Comparison of ENCODE assay signal across 29 cellular contexts in the genomic region with DNA sequence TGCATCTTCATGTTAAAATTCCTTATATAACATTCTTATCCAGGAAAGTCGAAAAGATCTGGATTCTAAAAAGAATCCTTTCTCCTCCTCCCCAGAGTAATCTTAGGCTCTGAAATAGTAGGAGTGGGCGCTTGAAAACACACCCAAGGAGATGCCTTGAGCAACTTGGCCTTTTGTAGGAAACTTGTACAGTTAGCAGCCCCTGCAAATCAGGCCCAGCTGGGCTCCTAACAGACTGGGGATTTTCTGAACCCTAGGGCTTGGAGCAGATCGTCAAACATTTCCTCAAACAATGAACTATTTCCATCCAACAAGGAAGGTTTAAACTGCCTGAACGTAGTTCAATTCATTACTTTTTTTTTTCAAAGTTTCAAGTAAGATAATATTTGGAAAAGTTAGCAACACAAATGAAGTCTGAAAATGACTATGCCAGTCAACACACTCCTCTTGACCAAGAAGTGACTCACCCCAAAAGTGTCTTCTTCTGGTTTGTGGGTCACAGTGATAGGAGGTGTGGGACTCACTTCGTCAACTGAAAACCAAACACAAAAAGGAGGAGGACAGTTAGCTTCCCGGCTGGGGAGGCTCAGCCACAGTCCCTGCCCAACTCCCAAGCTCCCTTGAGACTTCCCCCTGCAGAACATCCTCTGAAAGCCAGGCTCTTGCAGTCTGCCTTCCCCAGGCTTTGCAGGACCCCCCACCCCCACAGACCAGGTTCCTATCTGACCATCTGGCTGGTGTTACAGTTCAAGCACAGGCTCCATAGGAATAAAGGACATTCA.
A peak's percentile ranks its signal among the peaks of the same experiment; 100 is the strongest.
DNase-seq lines count a peak whose midpoint lies in the region; ATAC-seq and TF ChIP-seq lines count a peak whose summit lies in the region.
"Had no signal": no experiment of that assay in that cellular context is flagged by ENCODE, and none has a peak within 500 bp of the region (broad histone marks: within the 10 kb centered on the region; RNA-seq: fewer than 3 reads in every experiment).

No MANE protein-coding gene starts in this region.

- no peaks in the 10 kb centered on the region for H3K9me3 Mint-ChIP-seq in activated T-helper 17 cell treated with anti-CD3 and anti-CD28 coated beads, Interleukin-2, amount 50 U/mL, for 72 hours
- H3K9me3 Mint-ChIP-seq: memory B cell had no signal

- no peaks in the 10 kb centered on the region for H3K4me1 Mint-ChIP-seq in activated T-helper 17 cell treated with anti-CD3 and anti-CD28 coated beads, Interleukin-2, amount 50 U/mL, for 72 hours
- H3K4me1 Mint-ChIP-seq: CD8-positive, alpha-beta memory T cell; memory B cell; T-helper 17 cell had no signal

- H3K27ac Mint-ChIP-seq in activated T-helper 17 cell treated with anti-CD3 and anti-CD28 coated beads, Interleukin-2, amount 50 U/mL, for 72 hours: no peak overlapping the region
- H3K27ac Mint-ChIP-seq: CD8-positive, alpha-beta memory T cell; memory B cell; T-helper 17 cell; WTC11 had no signal

- H3K4me3 Mint-ChIP-seq in activated T-helper 17 cell treated with anti-CD3 and anti-CD28 coated beads, Interleukin-2, amount 50 U/mL, for 72 hours: no peak overlapping the region
- H3K4me3 Mint-ChIP-seq: CD8-positive, alpha-beta memory T cell; memory B cell; T-helper 17 cell; WTC11 had no signal

- intact Hi-C loops in sciatic nerve (cut with DNase I): no loop called here

- no peak for TF ChIP-seq CTCF in AG10803 (conservative IDR thresholded peaks at IDR 0.05; ENCODE audit: low read length)

- DNase-seq in AG10803 (ENCODE audit: low read depth): peak; percentile 49
- DNase-seq in CMK (ENCODE audit: low read depth): peak; percentile 21
- DNase-seq in sciatic nerve (ENCODE audit: low spot score): no peak
- DNase-seq in COR-L47 (lab: John Stamatoyannopoulos, UW): no peak
- no peak for DNase-seq in ACHN
- DNase-seq: activated CD4-positive, alpha-beta T cell treated with anti-CD3 and anti-CD28 coated beads, Interleukin-2, amount 50 U/mL, for 4 hours; activated gamma-delta T cell treated with Interleukin-2 at 50 U/mL for 16 hours; AML-193; CD8-positive, alpha-beta memory T cell; DMS79; effector memory CD4-positive, alpha-beta T cell; erythroblast; foreskin keratinocyte; NCI-H1092; NCI-H1930; NCI-H2227 treated with DMSO at 0.1 percent for 48 hours; retina; SK-N-SH; stimulated activated CD4-positive, alpha-beta T cell treated with anti-CD3 and anti-CD28 coated beads, Interleukin-12 subunit alpha, Interleukin-12 subunit beta, amount 100 ng/mL, for 4 hours; stimulated activated CD4-positive, alpha-beta T cell treated with anti-CD3 and anti-CD28 coated beads, Interleukin-4, amount 100 ng/mL, for 4 hours; stimulated activated naive CD8-positive, alpha-beta T cell treated with anti-CD3 and anti-CD28 coated beads, Interleukin-15, Interleukin-2, amounts not matched to agents 100 U/mL and 50 U/mL, for 24 hours; T-helper 17 cell; transverse colon had no signal

- no peaks in the 10 kb centered on the region for H3K36me3 Mint-ChIP-seq in activated T-helper 17 cell treated with anti-CD3 and anti-CD28 coated beads, Interleukin-2, amount 50 U/mL, for 72 hours (ENCODE audit: low read depth)
- H3K36me3 Mint-ChIP-seq: CD8-positive, alpha-beta memory T cell; memory B cell had no signal

- in situ Hi-C loops in ACHN (cut with HindIII; ENCODE audit: low pct_ligation_motif_present, low pct_unique_long_range_greater_than_20kb, low sequenced_read_pairs): no loop called here

- peaks cover 20% of the 10 kb centered on the region for H3K27me3 Mint-ChIP-seq in activated T-helper 17 cell treated with anti-CD3 and anti-CD28 coated beads, Interleukin-2, amount 50 U/mL, for 72 hours

- ATAC-seq in activated T-helper 17 cell treated with anti-CD3 and anti-CD28 coated beads, Interleukin-2, amount 50 U/mL, for 72 hours (replicated peaks): peak; percentile 90
- ATAC-seq in sciatic nerve (peak; percentile 66), HG02938 (IDR thresholded peaks at IDR 0.05; ENCODE audit: unreplicated experiment) (no peak), HG03108 (IDR thresholded peaks at IDR 0.05; ENCODE audit: unreplicated experiment) (no peak)
- ATAC-seq: foreskin keratinocyte; stimulated activated naive CD8-positive, alpha-beta T cell treated with anti-CD3 and anti-CD28 coated beads, Interleukin-15, Interleukin-2, amounts not matched to agents 100 U/mL and 50 U/mL, for 24 hours; T-helper 17 cell; WTC11 had no signal

- H3K4me3 ChIP-seq in AG10803 (ENCODE audit: low read length): no peak overlapping the region
- H3K4me3 ChIP-seq: hepatocyte, transverse colon had no signal

Comparison
In these comparisons a context has a peak if more than half of its experiments do, and no peak if none do; other contexts are left out.
1. DNase-seq: peak in AG10803 (single experiment) and CMK (single experiment); none in sciatic nerve (single experiment), COR-L47 (single experiment) and ACHN (single experiment).
2. ATAC-seq: peak in activated T-helper 17 cell treated with anti-CD3 and anti-CD28 coated beads, Interleukin-2, amount 50 U/mL, for 72 hours (single experiment) and sciatic nerve (single experiment); none in HG02938 (single experiment) and HG03108 (single experiment).